29 cellular contexts compared by ENCODE assay signal in genomic region chr5:73793911-73794310, GRCh38.
DNase-seq lines count a peak whose midpoint lies in the region; ATAC-seq and TF ChIP-seq lines count a peak whose summit lies in the region.
"Had no signal": no experiment of that assay in that cellular context is flagged by ENCODE, and none has a peak within 500 bp of the region (broad histone marks: within the 10 kb centered on the region; RNA-seq: fewer than 3 reads in every experiment).

No MANE protein-coding gene starts in this region.

- H4K91ac ChIP-seq in IMR-90 (ENCODE audit: insufficient read depth, low read depth, low read length): peak overlapping the region; percentile 35; the same call in 1 of the 2 replicates

- dilution Hi-C loops in IMR-90 (cut with HindIII; ENCODE audit: low sequenced_read_pairs, unreplicated experiment): loop anchor here (25.0 kb wide), 1 partner anchor 207 kb away; no protein-coding TSS in a partner anchor

- H2AFZ ChIP-seq in ACC112 (ENCODE audit: low read length, unreplicated experiment): peak overlapping the region; percentile 22
- H2AFZ ChIP-seq in IMR-90 (replicated peaks; ENCODE audit: low read length, poor library complexity): no peak overlapping the region

- peak overlapping the region; percentile 57; the same call in 2 of the 3 replicates for H2BK15ac ChIP-seq in IMR-90 (ENCODE audit: low read depth, low read length)

- H3K27ac ChIP-seq in ACC112 (ENCODE audit: low read depth, low read length): peak overlapping the region; percentile 41
- peak overlapping the region; percentile 63; the same call in 1 of the 2 replicates for H3K27ac ChIP-seq in IMR-90 (ENCODE audit: insufficient read depth, low read length)
- H3K27ac ChIP-seq: BLaER1 treated with 17β-estradiol and CSF1 and Interleukin-3, amounts not matched to agents 10 nM and 100 nM; heart left ventricle; Peyer's patch; SK-N-MC; suprapubic skin; uterus had no signal

- H4K8ac ChIP-seq in IMR-90 (ENCODE audit: low read depth in 2 of 2, low read length in 2 of 2): peak overlapping the region in 1 of 2 experiments; percentile 66; a peak in 3 of 4 replicates

- H2BK20ac ChIP-seq in IMR-90 (ENCODE audit: low read depth, low read length): peak overlapping the region; percentile 88

- POLR2A ChIA-PET in IMR-90 (lab: Charles Lee; ENCODE audit: unreplicated experiment): interaction anchor here (0.6 kb wide), 1 partner anchor 157 kb away, joined by 4 read pairs; no protein-coding TSS in a partner anchor

- H4K5ac ChIP-seq in IMR-90 (ENCODE audit: low read depth, low read length): peak overlapping the region; percentile 79; the same call in 1 of the 2 replicates

- peak overlapping the region; percentile 69; the same call in 1 of the 2 replicates for H3K4ac ChIP-seq in IMR-90 (ENCODE audit: low read depth, low read length)

- H3K79me2 ChIP-seq in ACC112 (ENCODE audit: control insufficient read depth, insufficient read depth, low read length, unreplicated experiment): no peaks in the 10 kb centered on the region

- DNase-seq in IMR-90: peak; percentile 81
- DNase-seq in astrocyte of the spinal cord (ENCODE audit: low read depth, low spot score): peak; percentile 62
- DNase-seq in glomerular visceral epithelial cell (ENCODE audit: extremely low spot score): peak; percentile 56
- no peak for DNase-seq in T-helper 1 cell
- no peak for DNase-seq in H7
- DNase-seq in COLO668 (lab: John Stamatoyannopoulos, UW; ENCODE audit: unreplicated experiment): no peak
- DNase-seq: activated CD4-positive, alpha-beta T cell treated with anti-CD3 and anti-CD28 coated beads for 4 hours; activated CD8-positive, alpha-beta memory T cell treated with anti-CD3 and anti-CD28 coated beads for 24 hours; activated gamma-delta T cell; activated naive CD8-positive, alpha-beta T cell treated with anti-CD3 and anti-CD28 coated beads, Interleukin-2, amount 50 U/mL, for 24 hours; activated T-cell treated with anti-CD3 and anti-CD28 coated beads, Interleukin-2, amount 50 U/mL, for 1 hour; DND-41; heart left ventricle; left cardiac atrium; naive thymus-derived CD4-positive, alpha-beta T cell; NCI-H2171; NCI-H524 treated with DMSO at 0.1 percent for 48 hours; occipital lobe; Peyer's patch; stimulated activated CD4-positive, alpha-beta T cell treated with anti-CD3 and anti-CD28 coated beads, Interleukin-4, amount 100 ng/mL, for 24 hours; stimulated activated naive B cell treated with anti-CD40 and anti-IgM and Interleukin-4, amounts not matched to agents 10 μg/mL and 1 μg/mL and 100 μg/mL, for 72 hours; T-helper 2 cell; uterus had no signal

- H3K56ac ChIP-seq in IMR-90 (ENCODE audit: extremely low read depth, insufficient read depth, low read length): peak overlapping the region; percentile 42; the same call in 1 of the 2 replicates

- TF ChIP-seq RAD21 in IMR-90 (IDR thresholded peaks at IDR 0.05; ENCODE audit: low read length): no peak

- H3K36me3 ChIP-seq in ACC112 (ENCODE audit: insufficient read depth, low read length) (peaks cover 16% of the 10 kb centered on the region; the same call in 1 of the 2 replicates), IMR-90 (ENCODE audit: control insufficient read depth, insufficient read depth, low read length) (no peaks in the 10 kb centered on the region), H7 (replicated peaks; ENCODE audit: control insufficient read depth, insufficient read depth, low read length) (no peaks in the 10 kb centered on the region; the same call in 1 of the 2 replicates)
- H3K36me3 ChIP-seq: BLaER1 treated with 17β-estradiol and CSF1 and Interleukin-3, amounts not matched to agents 10 nM and 100 nM; heart left ventricle; Peyer's patch; suprapubic skin; uterus had no signal

- H2BK120ac ChIP-seq in IMR-90 (ENCODE audit: low read depth, low read length): peak overlapping the region; percentile 80

- peak; percentile 30 for ATAC-seq in IMR-90 (ENCODE audit: low read depth)
- no peak for ATAC-seq in GM18907 (IDR thresholded peaks at IDR 0.05; ENCODE audit: unreplicated experiment)
- ATAC-seq: activated naive CD8-positive, alpha-beta T cell treated with anti-CD3 and anti-CD28 coated beads, Interleukin-2, amount 50 U/mL, for 24 hours; HCT116; heart left ventricle; left cardiac atrium; naive thymus-derived CD4-positive, alpha-beta T cell; stimulated activated naive B cell treated with anti-CD40 and anti-IgM and Interleukin-4, amounts not matched to agents 10 μg/mL and 1 μg/mL and 100 μg/mL, for 72 hours had no signal

- H3K4me1 ChIP-seq in ACC112 (ENCODE audit: control insufficient read depth, insufficient read depth, low read length, unreplicated experiment): peaks cover 41% of the 10 kb centered on the region
- H3K4me1 ChIP-seq in IMR-90 (ENCODE audit: control insufficient read depth, insufficient read depth, low read length): peaks cover 19% of the 10 kb centered on the region
- H3K4me1 ChIP-seq: Peyer's patch, uterus had no signal

- no peak overlapping the region for H2AK9ac ChIP-seq in IMR-90 (replicated peaks; ENCODE audit: low read depth, low read length, poor library complexity)

- peak overlapping the region; percentile 82; the same call in 1 of the 2 replicates for H3K18ac ChIP-seq in IMR-90 (ENCODE audit: low read depth, low read length)

- peak overlapping the region; percentile 90 for H2BK5ac ChIP-seq in IMR-90 (ENCODE audit: low read depth, low read length, poor library complexity, severe bottlenecking)

- TF ChIP-seq CTCF in IMR-90 (conservative IDR thresholded peaks at IDR 0.05; ENCODE audit: low read depth, low read length): no peak
- no peak for TF ChIP-seq CTCF in astrocyte of the spinal cord (IDR thresholded peaks at IDR 0.05; ENCODE audit: low read depth, low read length)

- no TSS peak for BruUV-seq in IMR-90 (replicated peaks; lab: Mats Ljungman, UMichigan)

- H3K9me3 ChIP-seq in IMR-90 (ENCODE audit: control insufficient read depth, insufficient read depth, low read length): no peaks in the 10 kb centered on the region
- H3K9me3 ChIP-seq: BLaER1 treated with 17β-estradiol and CSF1 and Interleukin-3, amounts not matched to agents 10 nM and 100 nM; heart left ventricle; Peyer's patch; suprapubic skin; uterus had no signal

- H3K27me3 ChIP-seq in ACC112 (ENCODE audit: insufficient read depth, low read length) (no peaks in the 10 kb centered on the region), IMR-90 (ENCODE audit: control insufficient read depth, insufficient read depth, low read length) (no peaks in the 10 kb centered on the region), H7 (ENCODE audit: control insufficient read depth, insufficient read depth, low read length) (no peaks in the 10 kb centered on the region)
- H3K27me3 ChIP-seq: BLaER1 treated with 17β-estradiol and CSF1 and Interleukin-3, amounts not matched to agents 10 nM and 100 nM; heart left ventricle; Peyer's patch; suprapubic skin; uterus had no signal

- peak overlapping the region; percentile 42; the same call in 1 of the 2 replicates for H3K9ac ChIP-seq in IMR-90 (ENCODE audit: low read depth, low read length)
- H3K9ac ChIP-seq: BLaER1 treated with 17β-estradiol and CSF1 and Interleukin-3, amounts not matched to agents 10 nM and 100 nM had no signal

- H3K79me1 ChIP-seq in IMR-90 (ENCODE audit: low read depth in 1 of 2, low read length in 2 of 2): peaks cover 2 to 31% of the 10 kb centered on the region in 2 experiments; a peak in 2 of 4 replicates

- intact Hi-C loops in IMR-90 (cut with micrococcal nuclease): loop anchor here (5.0 kb wide), 1 partner anchor 853 kb away; no protein-coding TSS in a partner anchor

- CTCF ChIA-PET in IMR-90 (lab: Yijun Ruan, JAX): interaction anchor here (0.6 to 5.0 kb wide), 5 partner anchors 34 to 850 kb away, joined by 3 to 35 read pairs (median 4); no protein-coding TSS in a partner anchor

- peak overlapping the region; percentile 85 for H3K14ac ChIP-seq in IMR-90 (replicated peaks; ENCODE audit: low read depth, low read length)

- no peak for TF ChIP-seq POLR2A in IMR-90 (IDR thresholded peaks at IDR 0.05; ENCODE audit: low read depth, low read length)

- H3K4me3 ChIP-seq in ACC112 (ENCODE audit: low read depth, low read length) (no peak overlapping the region), IMR-90 (ENCODE audit: insufficient read depth, low read depth, low read length) (no peak overlapping the region), astrocyte of the spinal cord (ENCODE audit: low read depth, low read length) (no peak overlapping the region), H7 (ENCODE audit: insufficient read depth, low read depth, low read length) (no peak overlapping the region)
- H3K4me3 ChIP-seq: BLaER1 treated with 17β-estradiol and CSF1 and Interleukin-3, amounts not matched to agents 10 nM and 100 nM; heart left ventricle; Peyer's patch; SK-N-MC; suprapubic skin; uterus had no signal

- no peaks in the 10 kb centered on the region for H4K20me1 ChIP-seq in IMR-90 (ENCODE audit: insufficient read depth, low read length)
- H4K20me1 ChIP-seq: BLaER1 treated with 17β-estradiol and CSF1 and Interleukin-3, amounts not matched to agents 10 nM and 100 nM had no signal

- H3K9me1 ChIP-seq in IMR-90 (ENCODE audit: insufficient read depth, low read length): peaks cover 15% of the 10 kb centered on the region

- peak overlapping the region; percentile 66; the same call in 1 of the 2 replicates for H3K23ac ChIP-seq in IMR-90 (ENCODE audit: low read depth, low read length)

- in situ Hi-C loops in IMR-90 (cut with MboI; ENCODE audit: low sequenced_read_pairs) (loop anchor here (5.0 to 10.0 kb wide), 2 partner anchors 207 to 851 kb away; partner anchors contain the start of gene ENC1), astrocyte of the spinal cord (cut with HindIII; ENCODE audit: low sequenced_read_pairs) (no loop called here)

- peak overlapping the region; percentile 46; the same call in 1 of the 2 replicates for H3K4me2 ChIP-seq in IMR-90 (ENCODE audit: low read depth, low read length)

- WGBS in IMR-90 (ENCODE audit: extremely low coverage in 2 of 2, insufficient read length in 1 of 2), 2 experiments: no CpG with 5 or more reads among the region's 5 CpGs

- peak overlapping the region; percentile 29 for H2AK5ac ChIP-seq in IMR-90 (ENCODE audit: low read depth, low read length)

TF ChIP-seq in IMR-90, 13 proteins besides CTCF, POLR2A, EP300 and RAD21:
- TF ChIP-seq SMC3 (IDR thresholded peaks at IDR 0.05; ENCODE audit: low read depth, low read length) (no peak), CEBPB (IDR thresholded peaks at IDR 0.05; ENCODE audit: low read depth, low read length) (no peak), MAZ (IDR thresholded peaks at IDR 0.05; ENCODE audit: borderline replicate concordance, low read depth, low read length) (no peak), MXI1 (IDR thresholded peaks at IDR 0.05; ENCODE audit: borderline replicate concordance, low read depth, low read length) (no peak), RCOR1 (IDR thresholded peaks at IDR 0.05; ENCODE audit: insufficient replicate concordance, low read length) (no peak), CHD1 (IDR thresholded peaks at IDR 0.05; ENCODE audit: low read depth, low read length) (no peak), NFE2L2 (IDR thresholded peaks at IDR 0.05; ENCODE audit: low read depth, low read length) (no peak)

Comparison
In these comparisons a context has a peak if more than half of its experiments do, and no peak if none do; other contexts are left out.
1. DNase-seq: peak in IMR-90 (single experiment), astrocyte of the spinal cord (single experiment) and glomerular visceral epithelial cell (single experiment); none in T-helper 1 cell (0 of 5), H7 (single experiment) and COLO668 (single experiment).